Comparison of ENCODE assay signal across 7 cellular contexts in the genomic region with DNA sequence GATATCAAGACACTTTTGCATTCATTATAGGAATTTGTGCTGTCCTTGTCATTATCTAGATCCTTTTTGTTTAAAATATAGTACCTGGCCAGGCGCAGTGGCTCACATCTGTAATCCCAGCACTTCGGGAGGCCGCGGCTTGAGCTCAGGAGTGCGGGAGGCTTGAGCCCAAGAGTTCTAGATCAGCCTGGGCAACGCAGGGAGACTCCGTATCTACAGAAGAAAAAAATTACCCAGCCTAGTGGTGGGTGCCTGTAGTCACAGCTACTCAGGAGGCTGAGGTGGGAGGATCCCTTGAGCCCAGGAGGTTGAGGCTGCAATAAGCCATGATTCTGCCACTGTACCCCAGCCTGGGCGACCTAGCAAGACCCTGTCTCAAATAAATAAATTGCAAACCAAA. TPM values are rescaled to one million over a fixed set of nuclear protein-coding genes. Genes with fewer than 3 reads are reported as not detected.
A peak's percentile ranks its signal among the peaks of the same experiment; 100 is the strongest.
DNase-seq lines count a peak whose midpoint lies in the region; ATAC-seq and TF ChIP-seq lines count a peak whose summit lies in the region.
"Had no signal": no experiment of that assay in that cellular context is flagged by ENCODE, and none has a peak within 500 bp of the region (broad histone marks: within the 10 kb centered on the region; RNA-seq: fewer than 3 reads in every experiment).

No MANE protein-coding gene starts in this region.

- H3K4me1 Mint-ChIP-seq in activated CD4-positive, alpha-beta T cell treated with anti-CD3 and anti-CD28 coated beads, Interleukin-2, amount 10 ng/mL, durations not matched to agents 7 days and 5 days, result peaks cover 18% of the 10 kb centered on the region
- peaks cover 7% of the 10 kb centered on the region for H3K4me1 Mint-ChIP-seq in central memory CD8-positive, alpha-beta T cell

- H3K27ac Mint-ChIP-seq in activated CD4-positive, alpha-beta T cell treated with anti-CD3 and anti-CD28 coated beads, Interleukin-2, amount 10 ng/mL, durations not matched to agents 7 days and 5 days, result peak overlapping the region; percentile 87
- no peak overlapping the region for H3K27ac Mint-ChIP-seq in central memory CD8-positive, alpha-beta T cell (ENCODE audit: low read depth)

- H3K27me3 ChIP-seq in parathyroid adenoma (ENCODE audit: control insufficient read depth, insufficient read depth, low read length), result no peaks in the 10 kb centered on the region

- TF ChIP-seq CTCF in parathyroid adenoma (IDR thresholded peaks at IDR 0.05), result peak; percentile 15

- H3K36me3 Mint-ChIP-seq in activated CD4-positive, alpha-beta T cell treated with anti-CD3 and anti-CD28 coated beads, Interleukin-2, amount 10 ng/mL, durations not matched to agents 7 days and 5 days (ENCODE audit: low read depth), result peaks cover 2% of the 10 kb centered on the region
- H3K36me3 Mint-ChIP-seq in central memory CD8-positive, alpha-beta T cell (ENCODE audit: insufficient read depth), result peaks cover 7% of the 10 kb centered on the region

- peaks cover 11% of the 10 kb centered on the region for H3K79me2 ChIP-seq in parathyroid adenoma

- peak overlapping the region; percentile 100 for H2AFZ ChIP-seq in parathyroid adenoma

- H3K9me3 ChIP-seq in parathyroid adenoma (ENCODE audit: control insufficient read depth, low read length), result no peaks in the 10 kb centered on the region

- H3K4me3 Mint-ChIP-seq in activated CD4-positive, alpha-beta T cell treated with anti-CD3 and anti-CD28 coated beads, Interleukin-2, amount 10 ng/mL, durations not matched to agents 7 days and 5 days, result peak overlapping the region; percentile 93
- H3K4me3 Mint-ChIP-seq in central memory CD8-positive, alpha-beta T cell, result peak overlapping the region; percentile 87

- H3K9ac ChIP-seq in parathyroid adenoma, result no peak overlapping the region

- H3K4me2 ChIP-seq in parathyroid adenoma (ENCODE audit: low read length), result peak overlapping the region; percentile 68

- ATAC-seq in central memory CD8-positive, alpha-beta T cell (replicated peaks; ENCODE audit: extremely low read depth, poor library complexity, severe bottlenecking), result no peak
- ATAC-seq in GM18498 (IDR thresholded peaks at IDR 0.05; ENCODE audit: unreplicated experiment), result no peak

- H3K9me3 Mint-ChIP-seq in activated CD4-positive, alpha-beta T cell treated with anti-CD3 and anti-CD28 coated beads, Interleukin-2, amount 10 ng/mL, durations not matched to agents 7 days and 5 days, result no peaks in the 10 kb centered on the region
- H3K9me3 Mint-ChIP-seq in central memory CD8-positive, alpha-beta T cell, result no peaks in the 10 kb centered on the region

- H3K4me3 ChIP-seq in parathyroid adenoma (ENCODE audit: low read depth, low read length), result peak overlapping the region; percentile 84

- CTCF ChIA-PET in activated CD4-positive, alpha-beta T cell treated with anti-CD3 and anti-CD28 coated beads, Interleukin-2, amount 10 ng/mL, durations not matched to agents 7 days and 5 days (lab: Charles Lee), result no interaction called here

- peaks cover 5% of the 10 kb centered on the region for H3K4me1 ChIP-seq in parathyroid adenoma

- no peaks in the 10 kb centered on the region for H3K36me3 ChIP-seq in parathyroid adenoma (ENCODE audit: control insufficient read depth, insufficient read depth, low read length)

- H3K27me3 Mint-ChIP-seq in activated CD4-positive, alpha-beta T cell treated with anti-CD3 and anti-CD28 coated beads, Interleukin-2, amount 10 ng/mL, durations not matched to agents 7 days and 5 days, result no peaks in the 10 kb centered on the region
- no peaks in the 10 kb centered on the region for H3K27me3 Mint-ChIP-seq in central memory CD8-positive, alpha-beta T cell

- DNase-seq in activated CD4-positive, alpha-beta T cell treated with anti-CD3 and anti-CD28 coated beads, Interleukin-2, amount 10 ng/mL, durations not matched to agents 7 days and 5 days, result no peak
- no peak for DNase-seq in activated CD4-positive, alpha-beta T cell treated with anti-CD3 and anti-CD28 coated beads for 4 hours
- no peak for DNase-seq in central memory CD8-positive, alpha-beta T cell (ENCODE audit: low spot score in 2 of 2)
- DNase-seq in germinal center (ENCODE audit: low spot score), result no peak

- POLR2A ChIA-PET in activated CD4-positive, alpha-beta T cell treated with anti-CD3 and anti-CD28 coated beads, Interleukin-2, amount 10 ng/mL, durations not matched to agents 7 days and 5 days (lab: Charles Lee), result no interaction called here

- peak overlapping the region; percentile 88 for H3K27ac ChIP-seq in parathyroid adenoma

RNA-seq across cellular contexts. Expression of a gene that starts 0.6 kb away (rescaled TPM):
- 1 to 10 TPM; 1.2 to 1.3 TPM for total RNA-seq in activated CD4-positive, alpha-beta T cell treated with anti-CD3 and anti-CD28 coated beads, Interleukin-2, amount 10 ng/mL, durations not matched to agents 7 days and 5 days

RNA-seq across cellular contexts. Expression of a gene that starts 6.5 kb away (rescaled TPM):
- 10 to 100 TPM in 1 of 2 experiments, 1 to 10 TPM in 1; 9.9 to 10.1 TPM for total RNA-seq in activated CD4-positive, alpha-beta T cell treated with anti-CD3 and anti-CD28 coated beads, Interleukin-2, amount 10 ng/mL, durations not matched to agents 7 days and 5 days

RNA-seq across cellular contexts. Expression of a gene that starts 44.4 kb away (rescaled TPM):
- total RNA-seq in activated CD4-positive, alpha-beta T cell treated with anti-CD3 and anti-CD28 coated beads, Interleukin-2, amount 10 ng/mL, durations not matched to agents 7 days and 5 days, result not detected
- total RNA-seq: pulmonary artery endothelial cell had no signal

RNA-seq across cellular contexts. Expression of a gene that starts 49.7 kb away (rescaled TPM):
- total RNA-seq in activated CD4-positive, alpha-beta T cell treated with anti-CD3 and anti-CD28 coated beads, Interleukin-2, amount 10 ng/mL, durations not matched to agents 7 days and 5 days, result not detected

RNA-seq across cellular contexts. Expression of a gene that starts 53.1 kb away (rescaled TPM):
- total RNA-seq in activated CD4-positive, alpha-beta T cell treated with anti-CD3 and anti-CD28 coated beads, Interleukin-2, amount 10 ng/mL, durations not matched to agents 7 days and 5 days, result under 1 TPM; 0.58 to 0.94 TPM
